In genomic region chr14:102335163-102335562, GRCh38 we compare ENCODE assay signal across 26 cellular contexts.
"Had no signal": no experiment of that assay in that cellular context is flagged by ENCODE, and none has a peak within 500 bp of the region (broad histone marks: within the 10 kb centered on the region; RNA-seq: fewer than 3 reads in every experiment).

No MANE protein-coding gene starts in this region.

- H3K27me3 ChIP-seq: ascending aorta, breast epithelium, cardiac muscle cell, colonic mucosa, esophagus squamous epithelium, gastroesophageal sphincter had no signal

- H3K4me3 Mint-ChIP-seq: activated CD8-positive, alpha-beta T cell treated with anti-CD3 and anti-CD28 coated beads for 36 hours; activated T-cell treated with anti-CD3 and anti-CD28 coated beads, Interleukin-2, amount 50 U/mL, for 4 hours; activated T-helper 17 cell treated with anti-CD3 and anti-CD28 coated beads, Interleukin-2, amount 50 U/mL, for 72 hours; brain; WTC11 had no signal

- H3K4me3 ChIP-seq: ascending aorta, breast epithelium, cardiac muscle cell, colonic mucosa, esophagus squamous epithelium, gastroesophageal sphincter had no signal

- H3K9me3 Mint-ChIP-seq: activated CD8-positive, alpha-beta T cell treated with anti-CD3 and anti-CD28 coated beads for 36 hours; activated naive CD4-positive, alpha-beta T cell treated with anti-CD3 and anti-CD28 coated beads, Interleukin-2, amount 50 U/mL, for 72 hours; activated T-cell treated with anti-CD3 and anti-CD28 coated beads, Interleukin-2, amount 50 U/mL, for 4 hours; activated T-helper 17 cell treated with anti-CD3 and anti-CD28 coated beads, Interleukin-2, amount 50 U/mL, for 72 hours; brain; WTC11 had no signal

- H3K9me3 ChIP-seq: ascending aorta, breast epithelium, colonic mucosa, esophagus squamous epithelium, gastroesophageal sphincter had no signal

- H3K36me3 ChIP-seq: breast epithelium, colonic mucosa had no signal

- ATAC-seq: activated CD8-positive, alpha-beta T cell treated with anti-CD3 and anti-CD28 coated beads for 36 hours; activated naive CD4-positive, alpha-beta T cell treated with anti-CD3 and anti-CD28 coated beads, Interleukin-2, amount 50 U/mL, for 72 hours; activated T-cell treated with anti-CD3 and anti-CD28 coated beads, Interleukin-2, amount 50 U/mL, for 4 hours; activated T-helper 17 cell treated with anti-CD3 and anti-CD28 coated beads, Interleukin-2, amount 50 U/mL, for 72 hours; gastroesophageal sphincter; SK-N-SH treated with all-trans-retinoic acid at 6 μM for 48 hours; WTC11 had no signal

- H3K27ac Mint-ChIP-seq: activated CD8-positive, alpha-beta T cell treated with anti-CD3 and anti-CD28 coated beads for 36 hours; activated naive CD4-positive, alpha-beta T cell treated with anti-CD3 and anti-CD28 coated beads, Interleukin-2, amount 50 U/mL, for 72 hours; brain; WTC11 had no signal

- H3K4me1 Mint-ChIP-seq: activated T-helper 17 cell treated with anti-CD3 and anti-CD28 coated beads, Interleukin-2, amount 50 U/mL, for 72 hours; brain; WTC11 had no signal

- DNase-seq: activated CD4-positive, alpha-beta T cell treated with anti-CD3 and anti-CD28 coated beads for 1 hour; activated CD4-positive, alpha-beta T cell treated with anti-CD3 and anti-CD28 coated beads for 48 hours; activated CD8-positive, alpha-beta memory T cell treated with anti-CD3 and anti-CD28 coated beads for 24 hours; activated CD8-positive, alpha-beta T cell treated with anti-CD3 and anti-CD28 coated beads for 36 hours; activated effector memory CD4-positive, alpha-beta T cell treated with Interleukin-2 at 50 U/mL for 16 hours; activated gamma-delta T cell treated with Interleukin-2 at 50 U/mL for 16 hours; activated naive CD4-positive, alpha-beta T cell treated with Interleukin-2 at 50 U/mL for 16 hours; activated T-cell treated with anti-CD3 and anti-CD28 coated beads, Interleukin-2, amount 50 U/mL, for 4 hours; central memory CD4-positive, alpha-beta T cell; cerebellar nuclear complex; colonic mucosa; effector CD8-positive, alpha-beta T cell; esophagus squamous epithelium; foreskin melanocyte; T-helper 2 cell had no signal

- H3K27ac ChIP-seq: ascending aorta, breast epithelium, cardiac muscle cell, colonic mucosa, epithelial cell of prostate, esophagus squamous epithelium, gastroesophageal sphincter, VCaP had no signal

- H3K27me3 Mint-ChIP-seq: activated CD8-positive, alpha-beta T cell treated with anti-CD3 and anti-CD28 coated beads for 36 hours; activated T-helper 17 cell treated with anti-CD3 and anti-CD28 coated beads, Interleukin-2, amount 50 U/mL, for 72 hours; brain had no signal

- H3K36me3 Mint-ChIP-seq: activated naive CD4-positive, alpha-beta T cell treated with anti-CD3 and anti-CD28 coated beads, Interleukin-2, amount 50 U/mL, for 72 hours had no signal

- H3K4me1 ChIP-seq: ascending aorta, breast epithelium, colonic mucosa, gastroesophageal sphincter had no signal
